Comparison of ENCODE assay signal across 11 cellular contexts in the genomic region with DNA sequence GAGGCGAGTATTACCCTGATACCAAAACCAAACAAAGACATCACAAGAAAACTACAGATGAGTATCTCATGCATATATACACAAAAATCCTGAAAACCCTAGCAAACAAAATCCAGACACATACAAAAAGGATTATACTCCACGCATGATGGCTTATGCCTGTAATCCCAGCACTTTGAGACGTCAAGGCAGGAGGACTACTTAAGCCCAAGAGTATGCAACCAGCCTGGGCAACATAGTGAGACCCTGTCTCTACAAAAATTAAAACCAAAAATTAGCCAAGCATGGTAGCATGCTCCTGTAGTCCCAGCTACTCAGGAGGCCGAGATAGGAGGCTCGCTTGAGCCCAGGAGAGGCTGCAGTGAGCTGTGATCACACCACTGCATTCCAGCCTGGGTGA.
"Had no signal": no experiment of that assay in that cellular context is flagged by ENCODE, and none has a peak within 500 bp of the region (broad histone marks: within the 10 kb centered on the region; RNA-seq: fewer than 3 reads in every experiment).

No MANE protein-coding gene starts in this region.

- H3K27ac ChIP-seq: GM23248 had no signal

- H3K4me2 ChIP-seq: GM23338 had no signal

- H3K4me3 ChIP-seq: GM23248, GM23338, HAP-1 had no signal

- H3K4me3 Mint-ChIP-seq: GM23338, H9, HFFc6 had no signal

- H3K27ac Mint-ChIP-seq: GM23338, H9, HFFc6 had no signal

- H3K9me3 Mint-ChIP-seq: GM23338, H9 had no signal

- H2AFZ ChIP-seq: GM23248, GM23338 had no signal

- H3K9ac ChIP-seq: GM23248 had no signal

- FAIRE-seq: H1, H54 had no signal

- H3K9me3 ChIP-seq: HAP-1 had no signal

- DNase-seq: GM23248, GOT3, H7, H9, HCEC 1CT, HFFc6 had no signal

- ATAC-seq: GM23338, HCT116 had no signal
